ENCODE assay signal across 8 cellular contexts in genomic region chr11:64566042-64566914, GRCh38. TPM values are rescaled to one million over a fixed set of nuclear protein-coding genes. Genes with fewer than 3 reads are reported as not detected.
DNase-seq lines count a peak whose midpoint lies in the region; ATAC-seq and FAIRE-seq lines count a peak whose summit lies in the region.

No MANE protein-coding gene starts in this region.

- POLR2A ChIA-PET in activated CD4-positive, alpha-beta T cell treated with anti-CD3 and anti-CD28 coated beads, Interleukin-2, amount 10 ng/mL, durations not matched to agents 7 days and 5 days (lab: Charles Lee), result no interaction called here

- peak; percentile 96 for FAIRE-seq in G401.6 (lab: Jason Lieb, UNC)

- peaks cover 4% of the 10 kb centered on the region for H3K4me1 Mint-ChIP-seq in activated CD4-positive, alpha-beta T cell treated with anti-CD3 and anti-CD28 coated beads, Interleukin-2, amount 10 ng/mL, durations not matched to agents 7 days and 5 days

- no peaks in the 10 kb centered on the region for H3K27me3 Mint-ChIP-seq in activated CD4-positive, alpha-beta T cell treated with anti-CD3 and anti-CD28 coated beads, Interleukin-2, amount 10 ng/mL, durations not matched to agents 7 days and 5 days

- no peak for ATAC-seq in GM18870 (IDR thresholded peaks at IDR 0.05; ENCODE audit: unreplicated experiment)

- no peak overlapping the region for H3K4me3 Mint-ChIP-seq in activated CD4-positive, alpha-beta T cell treated with anti-CD3 and anti-CD28 coated beads, Interleukin-2, amount 10 ng/mL, durations not matched to agents 7 days and 5 days

- CTCF ChIA-PET in activated CD4-positive, alpha-beta T cell treated with anti-CD3 and anti-CD28 coated beads, Interleukin-2, amount 10 ng/mL, durations not matched to agents 7 days and 5 days (lab: Charles Lee), result no interaction called here

- no peaks in the 10 kb centered on the region for H3K36me3 Mint-ChIP-seq in activated CD4-positive, alpha-beta T cell treated with anti-CD3 and anti-CD28 coated beads, Interleukin-2, amount 10 ng/mL, durations not matched to agents 7 days and 5 days (ENCODE audit: low read depth)

- H3K27ac Mint-ChIP-seq in activated CD4-positive, alpha-beta T cell treated with anti-CD3 and anti-CD28 coated beads, Interleukin-2, amount 10 ng/mL, durations not matched to agents 7 days and 5 days, result peak overlapping the region; percentile 51

- no peaks in the 10 kb centered on the region for H3K9me3 Mint-ChIP-seq in activated CD4-positive, alpha-beta T cell treated with anti-CD3 and anti-CD28 coated beads, Interleukin-2, amount 10 ng/mL, durations not matched to agents 7 days and 5 days

- DNase-seq in NCI-H146 treated with DMSO at 0.1 percent for 48 hours (lab: John Stamatoyannopoulos, UW; ENCODE audit: unreplicated experiment), result peak; percentile 30
- DNase-seq in activated CD4-positive, alpha-beta T cell treated with anti-CD3 and anti-CD28 coated beads, Interleukin-2, amount 10 ng/mL, durations not matched to agents 7 days and 5 days, result peak; percentile 59
- peak; percentile 70 for DNase-seq in fibroblast of the conjunctiva (ENCODE audit: low read depth)
- DNase-seq in non-pigmented ciliary epithelial cell (ENCODE audit: low read depth), result peak; percentile 47
- no peak for DNase-seq in activated CD4-positive, CD25-positive, alpha-beta regulatory T cell (lab: John Stamatoyannopoulos, UW)
- DNase-seq in middle frontal gyrus (ENCODE audit: extremely low spot score, low spot score), result no peak

RNA-seq across cellular contexts. Expression of gene SLC22A11, which starts 10.5 kb away (rescaled TPM):
- total RNA-seq in activated CD4-positive, alpha-beta T cell treated with anti-CD3 and anti-CD28 coated beads, Interleukin-2, amount 10 ng/mL, durations not matched to agents 7 days and 5 days, result not detected

RNA-seq across cellular contexts. Expression of gene SLC22A12, which starts 24.7 kb away (rescaled TPM):
- not detected for total RNA-seq in activated CD4-positive, alpha-beta T cell treated with anti-CD3 and anti-CD28 coated beads, Interleukin-2, amount 10 ng/mL, durations not matched to agents 7 days and 5 days

Comparison
In these comparisons a context has a peak if more than half of its experiments do, and no peak if none do; other contexts are left out.
1. DNase-seq: peak in NCI-H146 treated with DMSO at 0.1 percent for 48 hours (single experiment), activated CD4-positive, alpha-beta T cell treated with anti-CD3 and anti-CD28 coated beads, Interleukin-2, amount 10 ng/mL, durations not matched to agents 7 days and 5 days (single experiment), fibroblast of the conjunctiva (single experiment) and non-pigmented ciliary epithelial cell (single experiment); none in activated CD4-positive, CD25-positive, alpha-beta regulatory T cell (0 of 4) and middle frontal gyrus (single experiment).